8 cellular contexts compared by ENCODE assay signal in the genomic region with DNA sequence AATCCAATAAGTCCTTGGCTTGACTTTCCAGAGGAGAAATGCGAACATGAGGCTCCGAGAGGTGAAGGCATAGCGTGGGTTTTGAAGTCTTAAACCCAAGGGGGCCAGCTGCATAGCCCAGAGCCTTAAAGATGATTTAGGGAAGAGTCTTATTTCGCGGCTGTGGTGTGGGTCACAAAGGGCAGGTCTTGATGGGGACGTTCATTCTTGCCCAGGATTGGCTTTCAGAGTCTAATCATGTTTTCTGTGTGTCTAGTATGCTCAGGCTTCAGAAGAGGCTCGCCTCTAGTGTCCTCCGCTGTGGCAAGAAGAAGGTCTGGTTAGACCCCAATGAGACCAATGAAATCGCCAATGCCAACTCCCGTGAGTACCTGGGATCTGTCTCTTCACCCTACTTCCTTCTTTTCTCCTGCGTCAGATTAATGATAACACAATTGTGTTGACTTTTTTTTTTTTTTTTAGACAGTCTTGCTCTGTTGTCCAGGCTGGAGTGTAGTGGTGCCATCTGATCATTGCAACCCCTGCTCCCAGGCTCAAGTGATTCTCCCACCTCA. TPM values are rescaled to one million over a fixed set of nuclear protein-coding genes. Genes with fewer than 3 reads are reported as not detected.
DNase-seq lines count a peak whose midpoint lies in the region; ATAC-seq and TF ChIP-seq lines count a peak whose summit lies in the region.

No MANE protein-coding gene starts in this region.

- intact Hi-C loops in esophagus squamous epithelium (cut with DNase I), result no loop called here

- H3K27me3 ChIP-seq in Peyer's patch (no peaks in the 10 kb centered on the region), esophagus squamous epithelium (no peaks in the 10 kb centered on the region), rectal smooth muscle tissue (ENCODE audit: control insufficient read depth, insufficient read depth, low read length) (no peaks in the 10 kb centered on the region)

- H3K4me1 ChIP-seq in Peyer's patch, result peaks cover 0 to 30% (median 18%) of the 10 kb centered on the region in 4 donors
- H3K4me1 ChIP-seq in esophagus squamous epithelium, result peaks cover 28 to 59% (median 41%) of the 10 kb centered on the region in 3 donors
- peaks cover 12% of the 10 kb centered on the region for H3K4me1 ChIP-seq in rectal smooth muscle tissue (ENCODE audit: control insufficient read depth, insufficient read depth, low read length)

- no peak for ATAC-seq in GM21786 (IDR thresholded peaks at IDR 0.05; ENCODE audit: unreplicated experiment)

- peak overlapping the region; percentile 98 for H3K9ac ChIP-seq in rectal smooth muscle tissue (ENCODE audit: low read length)

- DNase-seq in GM12865 (ENCODE audit: low read depth), result no peak
- DNase-seq in Peyer's patch, result no peak
- DNase-seq in esophagus squamous epithelium (lab: John Stamatoyannopoulos, UW), result no peak
- no peak for DNase-seq in activated CD4-positive, CD25-positive, alpha-beta regulatory T cell treated with anti-CD3 and anti-CD28 coated beads, Interleukin-2, amount 50 U/mL, for 72 hours
- no peak for DNase-seq in stimulated activated naive CD4-positive, alpha-beta T cell (lab: John Stamatoyannopoulos, UW)
- no peak for DNase-seq in superior temporal gyrus (ENCODE audit: extremely low spot score)

- H3K27ac ChIP-seq in Peyer's patch, result peak overlapping the region; percentile 92 to 98 (median 93)
- H3K27ac ChIP-seq in esophagus squamous epithelium, result peak overlapping the region; percentile 93 to 97 (median 96)
- peak overlapping the region; percentile 99 for H3K27ac ChIP-seq in rectal smooth muscle tissue (ENCODE audit: low read depth, low read length)

- no peaks in the 10 kb centered on the region for H3K9me3 ChIP-seq in Peyer's patch
- H3K9me3 ChIP-seq in esophagus squamous epithelium, result no peaks in the 10 kb centered on the region

- TF ChIP-seq CTCF in GM12865 (IDR thresholded peaks at IDR 0.05; ENCODE audit: insufficient read depth, low read depth, low read length, missing control alignments), result no peak
- TF ChIP-seq CTCF in Peyer's patch (IDR thresholded peaks at IDR 0.05), result no peak
- no peak for TF ChIP-seq CTCF in esophagus squamous epithelium (IDR thresholded peaks at IDR 0.05)

- TF ChIP-seq POLR2A in Peyer's patch (IDR thresholded peaks at IDR 0.05), result no peak
- TF ChIP-seq POLR2A in esophagus squamous epithelium (IDR thresholded peaks at IDR 0.05), result no peak

- WGBS in esophagus squamous epithelium, 2 donors, result 24 to 26% methylated on average over 11 of the region's 11 CpGs

- peak overlapping the region; percentile 87 for H3K4me3 ChIP-seq in GM12865 (ENCODE audit: low read depth, low read length)
- H3K4me3 ChIP-seq in Peyer's patch, result peak overlapping the region; percentile 62 to 92 (median 76)
- peak overlapping the region; percentile 76 to 90 (median 84) for H3K4me3 ChIP-seq in esophagus squamous epithelium
- H3K4me3 ChIP-seq in rectal smooth muscle tissue (ENCODE audit: low read length), result peak overlapping the region; percentile 100

- H3K36me3 ChIP-seq in Peyer's patch (peaks cover 0 to 42% (median 0%) of the 10 kb centered on the region in 3 donors), esophagus squamous epithelium (peaks cover 28 to 42% (median 30%) of the 10 kb centered on the region in 3 donors), rectal smooth muscle tissue (ENCODE audit: control insufficient read depth, insufficient read depth, low read length) (peaks cover 32% of the 10 kb centered on the region)

RNA-seq across cellular contexts. Expression of a gene that starts 1.0 kb away (rescaled TPM):
- total RNA-seq in Peyer's patch (1,000 to 10,000 TPM in 3 of 4 donors, 100 to 1,000 TPM in 1; 932 to 2,029 (median 1,420) TPM), esophagus squamous epithelium (1,000 to 10,000 TPM; 1,949 to 3,028 (median 2,392) TPM)

RNA-seq across cellular contexts. Expression of a gene that starts 3.6 kb away (rescaled TPM):
- total RNA-seq in Peyer's patch, result 1 to 10 TPM; 2.5 to 5.0 (median 2.8) TPM
- total RNA-seq in esophagus squamous epithelium, result 1 to 10 TPM in 2 of 4 donors, under 1 TPM in 2; 0.53 to 3.6 (median 0.99) TPM

RNA-seq across cellular contexts. Expression of a gene that starts 24.7 kb away (rescaled TPM):
- total RNA-seq in Peyer's patch (under 1 TPM in 2 of 4 donors, not detected in 2; 0.27 to 0.66 TPM), esophagus squamous epithelium (under 1 TPM in 2 of 4 donors, not detected in 2; 0.18 to 0.19 TPM)

RNA-seq across cellular contexts. Expression of a gene that starts 35.1 kb away (rescaled TPM):
- not detected for total RNA-seq in Peyer's patch
- not detected for total RNA-seq in esophagus squamous epithelium

RNA-seq across cellular contexts. Expression of a gene that starts 49.6 kb away (rescaled TPM):
- total RNA-seq in Peyer's patch (10 to 100 TPM; 14.5 to 34.7 (median 18.2) TPM), esophagus squamous epithelium (1 to 10 TPM; 1.2 to 7.2 (median 4.6) TPM)
